In the genomic region with DNA sequence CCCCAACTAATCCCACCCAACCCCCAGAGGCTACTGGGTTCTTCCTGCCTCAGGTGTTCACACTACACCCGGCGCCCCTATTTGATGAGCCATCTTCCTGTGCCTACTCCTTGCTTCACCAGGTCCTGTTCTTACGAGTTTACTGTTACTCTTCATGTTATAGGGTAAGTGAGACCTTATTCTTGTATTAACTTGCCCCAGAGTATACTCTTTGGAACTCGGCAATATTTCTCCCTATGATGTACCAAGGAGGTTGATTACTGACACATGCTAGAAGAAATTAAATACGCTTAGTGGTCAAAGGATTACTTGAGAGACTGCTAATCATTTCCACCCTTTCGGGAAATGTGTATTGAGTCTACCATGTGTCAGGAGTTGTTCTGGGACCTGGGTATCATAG, we compare ENCODE assay signal across 26 cellular contexts.
"Had no signal": no experiment of that assay in that cellular context is flagged by ENCODE, and none has a peak within 500 bp of the region (broad histone marks: within the 10 kb centered on the region; RNA-seq: fewer than 3 reads in every experiment).

No MANE protein-coding gene starts in this region.

- ATAC-seq: activated CD8-positive, alpha-beta T cell treated with anti-CD3 and anti-CD28 coated beads for 36 hours; effector memory CD8-positive, alpha-beta T cell; esophagus mucosa; mucosa of descending colon; natural killer cell treated with Interleukin-12 subunit alpha and Interleukin-12 subunit beta and Interleukin-15 and Interleukin-18, amount 100 ng/mL, for 72 hours; right lobe of liver; stimulated activated memory B cell treated with anti-CD40 and anti-IgM and Interleukin-4, amounts not matched to agents 10 μg/mL and 1 μg/mL and 100 μg/mL, for 72 hours; upper lobe of right lung had no signal

- H3K36me3 Mint-ChIP-seq: activated naive CD8-positive, alpha-beta T cell had no signal

- H3K27me3 ChIP-seq: right lobe of liver had no signal

- H3K36me3 ChIP-seq: cardiac muscle cell, left ventricle myocardium inferior, right lobe of liver, tibial artery had no signal

- H3K9me3 Mint-ChIP-seq: activated CD4-positive, alpha-beta T cell treated with anti-CD3 and anti-CD28 coated beads, Interleukin-2, amount 10 ng/mL, durations not matched to agents 24 days and 14 days; activated CD8-positive, alpha-beta T cell treated with anti-CD3 and anti-CD28 coated beads for 36 hours; activated T-helper 2 cell treated with anti-CD3 and anti-CD28 coated beads, Interferon-gamma antibody, Interleukin-2, Interleukin-4, amounts not matched to agents 10 μg/mL and 5 μg/mL and 100 μg/mL, durations not matched to agents 14 hours and 24 hours and 36 hours; effector memory CD8-positive, alpha-beta T cell; natural killer cell treated with Interleukin-12 subunit alpha and Interleukin-12 subunit beta and Interleukin-15 and Interleukin-18, amount 100 ng/mL, for 72 hours; stimulated activated memory B cell treated with anti-CD40 and anti-IgM and Interleukin-4, amounts not matched to agents 10 μg/mL and 1 μg/mL and 100 μg/mL, for 72 hours had no signal

- H3K27ac Mint-ChIP-seq: activated CD4-positive, alpha-beta T cell treated with anti-CD3 and anti-CD28 coated beads, Interleukin-2, amount 10 ng/mL, durations not matched to agents 24 days and 14 days; activated CD8-positive, alpha-beta T cell treated with anti-CD3 and anti-CD28 coated beads for 36 hours; activated naive CD8-positive, alpha-beta T cell; activated T-helper 2 cell treated with anti-CD3 and anti-CD28 coated beads, Interferon-gamma antibody, Interleukin-2, Interleukin-4, amounts not matched to agents 10 μg/mL and 5 μg/mL and 100 μg/mL, durations not matched to agents 14 hours and 24 hours and 36 hours; effector memory CD8-positive, alpha-beta T cell; natural killer cell treated with Interleukin-12 subunit alpha and Interleukin-12 subunit beta and Interleukin-15 and Interleukin-18, amount 100 ng/mL, for 72 hours; stimulated activated memory B cell treated with anti-CD40 and anti-IgM and Interleukin-4, amounts not matched to agents 10 μg/mL and 1 μg/mL and 100 μg/mL, for 72 hours had no signal

- H3K4me3 Mint-ChIP-seq: activated CD4-positive, alpha-beta T cell treated with anti-CD3 and anti-CD28 coated beads, Interleukin-2, amount 10 ng/mL, durations not matched to agents 24 days and 14 days; activated CD8-positive, alpha-beta T cell treated with anti-CD3 and anti-CD28 coated beads for 36 hours; activated naive CD8-positive, alpha-beta T cell; effector memory CD8-positive, alpha-beta T cell; natural killer cell treated with Interleukin-12 subunit alpha and Interleukin-12 subunit beta and Interleukin-15 and Interleukin-18, amount 100 ng/mL, for 72 hours; stimulated activated memory B cell treated with anti-CD40 and anti-IgM and Interleukin-4, amounts not matched to agents 10 μg/mL and 1 μg/mL and 100 μg/mL, for 72 hours had no signal

- DNase-seq: activated CD4-positive, alpha-beta T cell treated with anti-CD3 and anti-CD28 coated beads, Interleukin-2, amount 10 ng/mL, durations not matched to agents 24 days and 14 days; activated CD4-positive, CD25-positive, alpha-beta regulatory T cell treated with anti-CD3 and anti-CD28 coated beads, Interleukin-2, amount 50 U/mL, for 72 hours; activated CD8-positive, alpha-beta T cell treated with anti-CD3 and anti-CD28 coated beads for 36 hours; activated naive CD4-positive, alpha-beta T cell treated with Interleukin-2 at 50 U/mL for 16 hours; activated T-cell treated with anti-CD3 and anti-CD28 coated beads, Interleukin-2, amount 50 U/mL, for 48 hours; anterior cingulate cortex; dorsolateral prefrontal cortex; effector memory CD8-positive, alpha-beta T cell; foreskin fibroblast; left ventricle myocardium inferior; mucosa of descending colon; small intestine; stimulated activated CD4-positive, alpha-beta T cell treated with anti-CD3 and anti-CD28 coated beads, Interleukin-4, amount 100 ng/mL, for 24 hours; stomach; T-helper 2 cell; upper lobe of right lung had no signal

- H3K27ac ChIP-seq: cardiac muscle cell, coronary artery, dorsolateral prefrontal cortex, left ventricle myocardium inferior, right lobe of liver, stomach, tibial artery, upper lobe of right lung had no signal

- H3K4me3 ChIP-seq: cardiac muscle cell, coronary artery, dorsolateral prefrontal cortex, left ventricle myocardium inferior, lung, mucosa of descending colon, right lobe of liver, stomach, tibial artery, upper lobe of right lung had no signal

- H3K9me3 ChIP-seq: left ventricle myocardium inferior, mucosa of descending colon, right lobe of liver, stomach, tibial artery, upper lobe of right lung had no signal
